Comparison of ENCODE assay signal across 19 cellular contexts in the genomic region with DNA sequence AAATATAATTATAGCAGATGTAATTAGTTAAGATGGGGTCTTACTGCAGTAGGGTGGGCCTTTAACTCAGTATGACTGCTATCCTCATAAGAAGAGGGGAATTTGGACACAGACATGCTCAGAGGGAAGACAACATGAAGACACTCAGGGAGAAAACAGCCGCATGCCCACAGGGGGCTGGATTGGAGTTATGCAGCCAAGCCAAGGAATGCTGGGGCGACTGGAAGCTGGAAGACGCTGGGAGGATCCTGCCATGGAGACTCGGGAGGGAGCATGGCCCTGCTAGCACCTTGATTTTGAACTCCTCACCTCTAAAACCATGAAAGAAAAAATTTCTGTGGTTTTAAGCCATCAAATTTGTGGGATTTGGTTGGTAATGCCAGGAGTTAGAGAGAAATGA. TPM values are rescaled to one million over a fixed set of nuclear protein-coding genes. Genes with fewer than 3 reads are reported as not detected.
A peak's percentile ranks its signal among the peaks of the same experiment; 100 is the strongest.
DNase-seq lines count a peak whose midpoint lies in the region; ATAC-seq and TF ChIP-seq lines count a peak whose summit lies in the region.
"Had no signal": no experiment of that assay in that cellular context is flagged by ENCODE, and none has a peak within 500 bp of the region (broad histone marks: within the 10 kb centered on the region; RNA-seq: fewer than 3 reads in every experiment).

No MANE protein-coding gene starts in this region.

- H3K27ac Mint-ChIP-seq in activated T-helper 17 cell treated with anti-CD3 and anti-CD28 coated beads, Interleukin-2, amount 50 U/mL, for 72 hours = peak overlapping the region; percentile 5
- no peak overlapping the region for H3K27ac Mint-ChIP-seq in endodermal cell
- peak overlapping the region; percentile 46 for H3K27ac Mint-ChIP-seq in nephron progenitor cell
- H3K27ac Mint-ChIP-seq: B cell had no signal

- no peak overlapping the region for H3K4me3 Mint-ChIP-seq in activated T-helper 17 cell treated with anti-CD3 and anti-CD28 coated beads, Interleukin-2, amount 50 U/mL, for 72 hours
- H3K4me3 Mint-ChIP-seq in endodermal cell (no peak overlapping the region), nephron progenitor cell (no peak overlapping the region)
- H3K4me3 Mint-ChIP-seq: B cell; CD8-positive, alpha-beta memory T cell had no signal

- WGBS in endodermal cell (ENCODE audit: insufficient coverage in 1 of 2, insufficient read length in 1 of 2), 2 experiments = 74 to 87% methylated on average over 3 to 4 of the region's 4 CpGs

- TF ChIP-seq CTCF in endodermal cell (conservative IDR thresholded peaks at IDR 0.05) (no peak), nephron progenitor cell (IDR thresholded peaks at IDR 0.05) (no peak)

- H3K27ac ChIP-seq in endodermal cell (ENCODE audit: low read depth, low read length) = no peak overlapping the region
- H3K27ac ChIP-seq: BLaER1 treated with 17β-estradiol and CSF1 and Interleukin-3, amounts not matched to agents 10 nM and 100 nM had no signal

- H3K9me3 ChIP-seq in endodermal cell (ENCODE audit: control insufficient read depth, low read length) = peaks cover 6% of the 10 kb centered on the region
- H3K9me3 ChIP-seq: HAP-1 had no signal

- no peaks in the 10 kb centered on the region for H3K9me3 Mint-ChIP-seq in activated T-helper 17 cell treated with anti-CD3 and anti-CD28 coated beads, Interleukin-2, amount 50 U/mL, for 72 hours
- no peaks in the 10 kb centered on the region for H3K9me3 Mint-ChIP-seq in endodermal cell
- H3K9me3 Mint-ChIP-seq in nephron progenitor cell = peaks cover 20% of the 10 kb centered on the region

- H3K27me3 Mint-ChIP-seq in activated T-helper 17 cell treated with anti-CD3 and anti-CD28 coated beads, Interleukin-2, amount 50 U/mL, for 72 hours = no peaks in the 10 kb centered on the region
- H3K27me3 Mint-ChIP-seq in endodermal cell (ENCODE audit: insufficient read depth) (no peaks in the 10 kb centered on the region), nephron progenitor cell (ENCODE audit: low read depth, poor library complexity) (no peaks in the 10 kb centered on the region)
- H3K27me3 Mint-ChIP-seq: B cell; CD8-positive, alpha-beta memory T cell had no signal

- H3K36me3 ChIP-seq in endodermal cell (ENCODE audit: control insufficient read depth, insufficient read depth, low read length) = no peaks in the 10 kb centered on the region
- H3K36me3 ChIP-seq: HAP-1 had no signal

- no peaks in the 10 kb centered on the region for H3K4me1 ChIP-seq in endodermal cell (ENCODE audit: control insufficient read depth, insufficient read depth, low read length)
- H3K4me1 ChIP-seq: HAP-1 had no signal

- no peaks in the 10 kb centered on the region for H3K27me3 ChIP-seq in endodermal cell (ENCODE audit: control insufficient read depth, insufficient read depth, low read length, poor library complexity, severe bottlenecking)
- H3K27me3 ChIP-seq: BLaER1 treated with 17β-estradiol and CSF1 and Interleukin-3, amounts not matched to agents 10 nM and 100 nM had no signal

- peaks cover 28% of the 10 kb centered on the region for H3K4me1 Mint-ChIP-seq in activated T-helper 17 cell treated with anti-CD3 and anti-CD28 coated beads, Interleukin-2, amount 50 U/mL, for 72 hours
- H3K4me1 Mint-ChIP-seq in endodermal cell (peaks cover 19% of the 10 kb centered on the region), nephron progenitor cell (no peaks in the 10 kb centered on the region)

- H3K36me3 Mint-ChIP-seq in activated T-helper 17 cell treated with anti-CD3 and anti-CD28 coated beads, Interleukin-2, amount 50 U/mL, for 72 hours (ENCODE audit: low read depth) = peaks cover 6% of the 10 kb centered on the region
- no peaks in the 10 kb centered on the region for H3K36me3 Mint-ChIP-seq in endodermal cell (ENCODE audit: low read depth)
- H3K36me3 Mint-ChIP-seq in nephron progenitor cell (ENCODE audit: low read depth) = peaks cover 49% of the 10 kb centered on the region

- no peak for ATAC-seq in activated T-helper 17 cell treated with anti-CD3 and anti-CD28 coated beads, Interleukin-2, amount 50 U/mL, for 72 hours (replicated peaks)
- ATAC-seq in GM19035 (IDR thresholded peaks at IDR 0.05; ENCODE audit: unreplicated experiment) = no peak
- ATAC-seq: HepG2 had no signal

- H3K9ac ChIP-seq in endodermal cell (ENCODE audit: extremely low read depth, low read length, poor library complexity, severe bottlenecking) = no peak overlapping the region
- H3K9ac ChIP-seq: BLaER1 treated with 17β-estradiol and CSF1 and Interleukin-3, amounts not matched to agents 10 nM and 100 nM had no signal

- DNase-seq in ELF-1 (ENCODE audit: low read depth, low spot score) (peak; percentile 36), endodermal cell (peak; percentile 57), nephron progenitor cell (no peak), DMS53 treated with DMSO at 0.1 percent for 48 hours (lab: John Stamatoyannopoulos, UW; ENCODE audit: unreplicated experiment) (no peak)
- no peak for DNase-seq in central memory CD4-positive, alpha-beta T cell
- DNase-seq: 8988T; CD8-positive, alpha-beta memory T cell; COR-L47; DMS 273 treated with DMSO at 0.1 percent for 48 hours; DMS53; GDM1; GOT3; KG1 had no signal

- H3K4me3 ChIP-seq in endodermal cell (ENCODE audit: low read length) = no peak overlapping the region
- H3K4me3 ChIP-seq: BLaER1 treated with 17β-estradiol and CSF1 and Interleukin-3, amounts not matched to agents 10 nM and 100 nM; HAP-1 had no signal

RNA-seq across cellular contexts. Expression of a gene that starts 40.9 kb away (rescaled TPM):
- 10 to 100 TPM in 1 of 2 donors, 1 to 10 TPM in 1; 9.6 to 16.5 TPM for total RNA-seq in activated T-helper 17 cell treated with anti-CD3 and anti-CD28 coated beads, Interleukin-2, amount 50 U/mL, for 72 hours
- total RNA-seq in endodermal cell = 10 to 100 TPM; 19.4 to 21.0 TPM
- polyA plus RNA-seq in endodermal cell (2013, experiment 1 of 2) = 32.9 TPM
- 30.0 TPM for polyA plus RNA-seq in endodermal cell (2013, experiment 2 of 2)

Comparison
In these comparisons a context has a peak if more than half of its experiments do, and no peak if none do; other contexts are left out.
1. DNase-seq: peak in ELF-1 (single experiment) and endodermal cell (single experiment); none in nephron progenitor cell (single experiment), DMS53 treated with DMSO at 0.1 percent for 48 hours (single experiment) and central memory CD4-positive, alpha-beta T cell (single experiment).